Comparison of ENCODE assay signal across 10 cellular contexts in the genomic region with DNA sequence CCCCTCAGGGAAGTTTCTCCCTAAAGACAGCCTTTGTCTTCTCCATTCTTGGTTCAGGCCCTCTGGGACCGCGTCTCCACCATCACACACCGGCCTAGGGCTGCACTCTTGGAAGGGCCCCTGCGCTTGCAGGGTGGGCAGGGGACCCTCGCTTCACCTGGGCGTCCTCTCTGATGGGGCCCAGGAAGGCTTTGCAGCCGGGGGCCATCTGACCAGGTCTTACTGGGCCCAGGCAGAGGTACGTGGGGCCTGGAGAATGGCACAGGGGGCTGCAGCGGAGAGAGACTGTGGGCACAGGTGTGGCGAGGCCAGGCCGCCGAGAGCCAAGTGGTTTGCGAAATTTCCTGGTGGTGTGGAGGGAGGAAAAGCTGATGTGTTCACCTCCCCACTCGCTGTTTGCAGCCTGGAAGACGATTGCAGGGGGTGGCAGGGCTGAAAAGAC. TPM values are rescaled to one million over a fixed set of nuclear protein-coding genes. Genes with fewer than 3 reads are reported as not detected.
DNase-seq lines count a peak whose midpoint lies in the region; ATAC-seq and TF ChIP-seq lines count a peak whose summit lies in the region.
"Had no signal": no experiment of that assay in that cellular context is flagged by ENCODE, and none has a peak within 500 bp of the region (broad histone marks: within the 10 kb centered on the region; RNA-seq: fewer than 3 reads in every experiment).

No MANE protein-coding gene starts in this region.

- intact Hi-C loops in upper lobe of right lung (cut with DNase I): no loop called here

- peak overlapping the region; percentile 100 for H3K27ac Mint-ChIP-seq in activated naive CD4-positive, alpha-beta T cell treated with anti-CD3 and anti-CD28 coated beads, Interleukin-2, amount 10 ng/mL, durations not matched to agents 7 days and 5 days

- H3K27ac ChIP-seq in mesenchymal stem cell (ENCODE audit: low read length, poor library complexity, severe bottlenecking) (no peak overlapping the region), upper lobe of right lung (peak overlapping the region; percentile 91)

- no peak overlapping the region for H4K8ac ChIP-seq in mesenchymal stem cell (ENCODE audit: low read length)

- H2AFZ ChIP-seq in mesenchymal stem cell (ENCODE audit: low read depth, low read length): peak overlapping the region; percentile 91

- in situ Hi-C loops in astrocyte of the spinal cord (cut with HindIII; ENCODE audit: low sequenced_read_pairs): no loop called here

- H2BK5ac ChIP-seq in mesenchymal stem cell (ENCODE audit: low read depth, low read length, poor library complexity, severe bottlenecking): no peak overlapping the region

- peaks cover 15 to 44% of the 10 kb centered on the region in 2 experiments for H3K27me3 ChIP-seq in mesenchymal stem cell (ENCODE audit: control insufficient read depth in 1 of 2, insufficient read depth in 1 of 2, low read length in 2 of 2)
- no peaks in the 10 kb centered on the region for H3K27me3 ChIP-seq in upper lobe of right lung
- H3K27me3 ChIP-seq: pancreas had no signal

- no peak overlapping the region for H2AK5ac ChIP-seq in mesenchymal stem cell (ENCODE audit: low read length, severe bottlenecking)

- TF ChIP-seq CTCF in astrocyte of the spinal cord (IDR thresholded peaks at IDR 0.05; ENCODE audit: low read depth, low read length): no peak
- TF ChIP-seq CTCF in upper lobe of right lung (IDR thresholded peaks at IDR 0.05): no peak

- H3K4me1 ChIP-seq in mesenchymal stem cell (ENCODE audit: control insufficient read depth, insufficient read depth, low read depth, low read length) (peaks cover 20% of the 10 kb centered on the region), upper lobe of right lung (peaks cover 30% of the 10 kb centered on the region)

- H2BK12ac ChIP-seq in mesenchymal stem cell (ENCODE audit: low read length in 2 of 2): no peak overlapping the region

- no peak overlapping the region for H2BK15ac ChIP-seq in mesenchymal stem cell (ENCODE audit: low read depth, poor library complexity, severe bottlenecking)

- H3K4me3 ChIP-seq in astrocyte of the spinal cord (ENCODE audit: low read depth, low read length) (peak overlapping the region; percentile 42), mesenchymal stem cell (ENCODE audit: insufficient read depth in 1 of 2, low read depth in 1 of 2, low read length in 2 of 2) (peak overlapping the region in 1 of 2 experiments; percentile 73), upper lobe of right lung (peak overlapping the region; percentile 56)

- H3K36me3 ChIP-seq in mesenchymal stem cell (ENCODE audit: control insufficient read depth in 1 of 2, insufficient read depth in 2 of 2, low read depth in 1 of 2, low read length in 2 of 2): no peaks in the 10 kb centered on the region
- no peaks in the 10 kb centered on the region for H3K36me3 ChIP-seq in upper lobe of right lung
- H3K36me3 ChIP-seq: pancreas had no signal

- peaks cover 69% of the 10 kb centered on the region for H3K4me1 Mint-ChIP-seq in activated naive CD4-positive, alpha-beta T cell treated with anti-CD3 and anti-CD28 coated beads, Interleukin-2, amount 10 ng/mL, durations not matched to agents 7 days and 5 days

- WGBS in mesenchymal stem cell: 77% methylated on average over 15 of the region's 15 CpGs

- H3K79me1 ChIP-seq in mesenchymal stem cell (replicated peaks; ENCODE audit: low read length, poor library complexity, severe bottlenecking): no peaks in the 10 kb centered on the region

- peaks cover 5% of the 10 kb centered on the region for H3K9me3 Mint-ChIP-seq in activated naive CD4-positive, alpha-beta T cell treated with anti-CD3 and anti-CD28 coated beads, Interleukin-2, amount 10 ng/mL, durations not matched to agents 7 days and 5 days

- H3K4me3 Mint-ChIP-seq in activated naive CD4-positive, alpha-beta T cell treated with anti-CD3 and anti-CD28 coated beads, Interleukin-2, amount 10 ng/mL, durations not matched to agents 7 days and 5 days: peak overlapping the region; percentile 99

- H2BK120ac ChIP-seq in mesenchymal stem cell (ENCODE audit: low read depth, low read length): no peak overlapping the region

- H3K4ac ChIP-seq in mesenchymal stem cell (ENCODE audit: low read depth in 1 of 2, low read length in 2 of 2): no peak overlapping the region

- DNase-seq in activated naive CD4-positive, alpha-beta T cell treated with anti-CD3 and anti-CD28 coated beads, Interleukin-2, amount 10 ng/mL, durations not matched to agents 7 days and 5 days: no peak
- DNase-seq in activated naive CD4-positive, alpha-beta T cell (lab: John Stamatoyannopoulos, UW): no peak
- DNase-seq in astrocyte of the spinal cord (ENCODE audit: low read depth, low spot score): no peak
- DNase-seq in mesenchymal stem cell: no peak
- no peak for DNase-seq in upper lobe of right lung
- no peak for DNase-seq in middle frontal gyrus (ENCODE audit: extremely low spot score, low spot score)
- no peak for DNase-seq in A172 (ENCODE audit: low spot score)
- DNase-seq: DND-41 had no signal

- peak overlapping the region; percentile 74 for H3K9ac ChIP-seq in mesenchymal stem cell (ENCODE audit: low read length)

- peaks cover 28% of the 10 kb centered on the region for H3K36me3 Mint-ChIP-seq in activated naive CD4-positive, alpha-beta T cell treated with anti-CD3 and anti-CD28 coated beads, Interleukin-2, amount 10 ng/mL, durations not matched to agents 7 days and 5 days

- H4K91ac ChIP-seq in mesenchymal stem cell (ENCODE audit: low read length): no peak overlapping the region

- ATAC-seq in upper lobe of right lung: no peak
- no peak for ATAC-seq in HG03342 (IDR thresholded peaks at IDR 0.05; ENCODE audit: unreplicated experiment)

- CTCF ChIA-PET in activated naive CD4-positive, alpha-beta T cell treated with anti-CD3 and anti-CD28 coated beads, Interleukin-2, amount 10 ng/mL, durations not matched to agents 7 days and 5 days (lab: Charles Lee): no interaction called here

- peaks cover 15% of the 10 kb centered on the region for H3K27me3 Mint-ChIP-seq in activated naive CD4-positive, alpha-beta T cell treated with anti-CD3 and anti-CD28 coated beads, Interleukin-2, amount 10 ng/mL, durations not matched to agents 7 days and 5 days

- H3K18ac ChIP-seq in mesenchymal stem cell (ENCODE audit: low read depth in 1 of 2, low read length in 2 of 2): no peak overlapping the region

- H3K4me2 ChIP-seq in mesenchymal stem cell (ENCODE audit: low read length, poor library complexity, severe bottlenecking): peak overlapping the region; percentile 90

- H3K14ac ChIP-seq in mesenchymal stem cell (ENCODE audit: low read length in 2 of 2): no peak overlapping the region

- no peak overlapping the region for H3K23ac ChIP-seq in mesenchymal stem cell (ENCODE audit: low read length in 2 of 2)

- H3K9me3 ChIP-seq in mesenchymal stem cell (ENCODE audit: control insufficient read depth, low read length) (no peaks in the 10 kb centered on the region), upper lobe of right lung (no peaks in the 10 kb centered on the region)
- H3K9me3 ChIP-seq: pancreas had no signal

RNA-seq across cellular contexts. Expression of gene ALOX5, which starts 44.4 kb away (rescaled TPM):
- polyA plus RNA-seq in mesenchymal stem cell (2013, experiment 1 of 2): not detected
- polyA plus RNA-seq in mesenchymal stem cell (2013, experiment 2 of 2): not detected
- 128 TPM for total RNA-seq in upper lobe of right lung
- 0.43 and 2.0 TPM in 2 replicates for total RNA-seq in A172 (2014; rRNA removed; shearing (Covaris generic))

Comparison
In these comparisons a context has a peak if more than half of its experiments do, and no peak if none do; other contexts are left out.
1. RNA of gene ALOX5, which starts 44.4 kb away (total RNA-seq): 128 TPM in upper lobe of right lung (single experiment); 0.43 to 2.0 TPM in A172; every median in the first group is over 10 times any median in the second.